In genomic region chr1:1085171-1085841, GRCh38 we compare ENCODE assay signal across 23 cellular contexts. TPM values are rescaled to one million over a fixed set of nuclear protein-coding genes. Genes with fewer than 3 reads are reported as not detected.
DNase-seq lines count a peak whose midpoint lies in the region; ATAC-seq and TF ChIP-seq lines count a peak whose summit lies in the region.
"Had no signal": no experiment of that assay in that cellular context is flagged by ENCODE, and none has a peak within 500 bp of the region (broad histone marks: within the 10 kb centered on the region; RNA-seq: fewer than 3 reads in every experiment).

No MANE protein-coding gene starts in this region.

- no peaks in the 10 kb centered on the region for H3K9me3 Mint-ChIP-seq in T-cell
- H3K9me3 Mint-ChIP-seq: CD4-positive, alpha-beta T cell; IgD-negative memory B cell had no signal

- no peak overlapping the region for H3K4me3 Mint-ChIP-seq in T-cell
- H3K4me3 Mint-ChIP-seq: activated naive CD8-positive, alpha-beta T cell; CD4-positive, alpha-beta T cell; IgD-negative memory B cell had no signal

- no peak for ATAC-seq in Right ventricle myocardium inferior
- no peak for ATAC-seq in left colon
- no peak for ATAC-seq in upper lobe of right lung
- no peak for ATAC-seq in GM19324 (IDR thresholded peaks at IDR 0.05; ENCODE audit: low FRiP score, unreplicated experiment)
- ATAC-seq in T-cell (replicated peaks in 1 of 4): no peak
- ATAC-seq: lower lobe of right lung had no signal

- no peaks in the 10 kb centered on the region for H3K4me1 ChIP-seq in upper lobe of right lung

- DNase-seq in cardiac septum (ENCODE audit: low spot score) (peak; percentile 63), Right ventricle myocardium inferior (ENCODE audit: missing footprints) (no peak), RWPE1 (ENCODE audit: low spot score) (no peak), left colon (peak; percentile 3 to 22), upper lobe of right lung (peak; percentile 63), T-cell (no peak)
- DNase-seq: activated CD4-positive, alpha-beta T cell treated with anti-CD3 and anti-CD28 coated beads, Interleukin-2, amount 50 U/mL, for 1 hour; central memory CD4-positive, alpha-beta T cell; HCEC 1CT; lower lobe of right lung; NCI-H1417; NCI-H446 treated with DMSO at 0.1 percent for 48 hours had no signal

- CTCF ChIA-PET in RWPE1 (lab: Yijun Ruan, JAX) (no interaction called here), T-cell (lab: Charles Lee) (no interaction called here)

- intact Hi-C loops in cardiac septum (cut with DNase I): no loop called here
- intact Hi-C loops in Right ventricle myocardium inferior (cut with DNase I): no loop called here
- intact Hi-C loops in left colon (cut with DNase I, micrococcal nuclease): no loop called here
- intact Hi-C loops in upper lobe of right lung (cut with DNase I): no loop called here

- POLR2A ChIA-PET in RWPE1 (lab: Yijun Ruan, JAX; ENCODE audit: low non-redundant PET) (no interaction called here), T-cell (lab: Charles Lee) (no interaction called here)

- H3K36me3 ChIP-seq in upper lobe of right lung: no peaks in the 10 kb centered on the region
- H3K36me3 ChIP-seq: ascending aorta, lower lobe of right lung had no signal

- TF ChIP-seq CTCF in RWPE1 (conservative IDR thresholded peaks at IDR 0.05; ENCODE audit: low read depth) (no peak), upper lobe of right lung (IDR thresholded peaks at IDR 0.05) (no peak)

- no peaks in the 10 kb centered on the region for H3K4me1 Mint-ChIP-seq in T-cell
- H3K4me1 Mint-ChIP-seq: IgD-negative memory B cell had no signal

- H3K27ac ChIP-seq in RWPE1: peak overlapping the region; percentile 12; the same call in 1 of the 2 replicates
- H3K27ac ChIP-seq in upper lobe of right lung: no peak overlapping the region
- H3K27ac ChIP-seq: ascending aorta, dorsolateral prefrontal cortex, epithelial cell of prostate, heart right ventricle, lower lobe of right lung, VCaP had no signal

- no peaks in the 10 kb centered on the region for H3K27me3 Mint-ChIP-seq in T-cell
- H3K27me3 Mint-ChIP-seq: activated naive CD8-positive, alpha-beta T cell; CD4-positive, alpha-beta T cell; IgD-negative memory B cell had no signal

- no peak overlapping the region for H3K4me3 ChIP-seq in upper lobe of right lung
- H3K4me3 ChIP-seq: ascending aorta, dorsolateral prefrontal cortex, heart right ventricle, lower lobe of right lung had no signal

- H3K9me3 ChIP-seq in upper lobe of right lung: no peaks in the 10 kb centered on the region
- H3K9me3 ChIP-seq: ascending aorta, heart right ventricle, lower lobe of right lung had no signal

- H3K27ac Mint-ChIP-seq in T-cell: no peak overlapping the region
- H3K27ac Mint-ChIP-seq: activated naive CD8-positive, alpha-beta T cell; CD4-positive, alpha-beta T cell; IgD-negative memory B cell had no signal

- no peaks in the 10 kb centered on the region for H3K27me3 ChIP-seq in upper lobe of right lung
- H3K27me3 ChIP-seq: ascending aorta had no signal

- H3K36me3 Mint-ChIP-seq in T-cell: peaks cover 10% of the 10 kb centered on the region
- H3K36me3 Mint-ChIP-seq: activated naive CD8-positive, alpha-beta T cell; IgD-negative memory B cell had no signal

RNA-seq across cellular contexts. Expression of gene RNF223, which starts 11.2 kb away (rescaled TPM):
- not detected for total RNA-seq in cardiac septum
- not detected for total RNA-seq in Right ventricle myocardium inferior
- total RNA-seq in left colon: 1 to 10 TPM; 3.4 to 5.3 TPM
- 0.55 TPM for total RNA-seq in upper lobe of right lung
- not detected for total RNA-seq in T-cell
- total RNA-seq: ascending aorta; CD4-positive, alpha-beta T cell; heart right ventricle; SK-MEL-5; T-helper 2 cell treated with Interferon-gamma antibody and Interleukin-4, amounts not matched to agents 100 ng/mL and 5 ng/mL, for 36 hours had no signal

RNA-seq across cellular contexts. Expression of gene C1orf159, which starts 30.6 kb away (rescaled TPM):
- 5.4 TPM for total RNA-seq in cardiac septum
- 2.9 TPM for total RNA-seq in Right ventricle myocardium inferior
- 10 to 100 TPM; 17.6 to 28.6 TPM for total RNA-seq in left colon
- 9.7 TPM for total RNA-seq in upper lobe of right lung
- total RNA-seq in T-cell: 10 to 100 TPM; 20.4 to 37.7 (median 22.5) TPM

Comparison
In these comparisons a context has a peak if more than half of its experiments do, and no peak if none do; other contexts are left out.
1. DNase-seq: peak in cardiac septum (single experiment), left colon (2 of 2) and upper lobe of right lung (single experiment); none in Right ventricle myocardium inferior (single experiment), RWPE1 (single experiment) and T-cell (0 of 34).